In genomic region chr12:6363330-6364036, GRCh38 we compare ENCODE assay signal across 8 cellular contexts. TPM values are rescaled to one million over a fixed set of nuclear protein-coding genes. Genes with fewer than 3 reads are reported as not detected.
DNase-seq lines count a peak whose midpoint lies in the region; ATAC-seq and TF ChIP-seq lines count a peak whose summit lies in the region.

No MANE protein-coding gene starts in this region.

- H3K9ac ChIP-seq in subcutaneous abdominal adipose tissue (ENCODE audit: low read length in 5 of 5): peak overlapping the region; percentile 19 to 88 (median 78)

- no peaks in the 10 kb centered on the region for H3K27me3 ChIP-seq in subcutaneous abdominal adipose tissue (ENCODE audit: control insufficient read depth in 5 of 5, insufficient read depth in 4 of 5, low read length in 5 of 5)

- POLR2A ChIA-PET in naive thymus-derived CD8-positive, alpha-beta T cell (lab: Charles Lee): interaction anchor here (0.6 to 15.2 kb wide), 17 partner anchors 8 to 488 kb away, joined by 3 to 358 read pairs (median 4); partner anchors contain the start of genes GAPDH, MRPL51, TNFRSF1A and USP5

- no peaks in the 10 kb centered on the region for H3K36me3 Mint-ChIP-seq in naive thymus-derived CD8-positive, alpha-beta T cell

- peaks cover 0 to 33% (median 18%) of the 10 kb centered on the region in 5 donors for H3K4me1 ChIP-seq in subcutaneous abdominal adipose tissue (ENCODE audit: control insufficient read depth in 5 of 5, insufficient read depth in 5 of 5, low read length in 5 of 5)

- peak overlapping the region; percentile 70 for H3K27ac ChIP-seq in subcutaneous abdominal adipose tissue (ENCODE audit: low read depth, low read length)

- ATAC-seq in naive thymus-derived CD8-positive, alpha-beta T cell: peak; percentile 79 to 81

- H3K9me3 Mint-ChIP-seq in naive thymus-derived CD8-positive, alpha-beta T cell: no peaks in the 10 kb centered on the region

- no peaks in the 10 kb centered on the region for H3K36me3 ChIP-seq in subcutaneous abdominal adipose tissue (ENCODE audit: control insufficient read depth in 5 of 5, insufficient read depth in 5 of 5, low read length in 5 of 5)

- DNase-seq in Daoy (ENCODE audit: low read depth) (peak; percentile 27), NCI-H82 (lab: John Stamatoyannopoulos, UW) (peak; percentile 87), erythroblast (lab: John Stamatoyannopoulos, UW) (peak; percentile 55 to 79), mesenteric fat pad (ENCODE audit: low spot score) (no peak), SIG-M5 treated with dmso at 0.1 percent for 504 hours (lab: John Stamatoyannopoulos, UW; ENCODE audit: unreplicated experiment) (no peak)
- DNase-seq in activated T-cell treated with anti-CD3 and anti-CD28 coated beads, Interleukin-2, amount 50 U/mL, for 1 hour: peak; percentile 75
- peak in 9 of 10 donors; percentile 37 to 77 (median 62) for DNase-seq in naive thymus-derived CD8-positive, alpha-beta T cell

- peak; percentile 24 for TF ChIP-seq POLR2A in erythroblast (IDR thresholded peaks at IDR 0.05; ENCODE audit: low read length)

- peak overlapping the region; percentile 66 to 92 (median 84) for H3K4me3 Mint-ChIP-seq in naive thymus-derived CD8-positive, alpha-beta T cell

- peak overlapping the region in 9 of 10 donors; percentile 80 to 92 (median 84) for H3K27ac Mint-ChIP-seq in naive thymus-derived CD8-positive, alpha-beta T cell

- H3K4me1 Mint-ChIP-seq in naive thymus-derived CD8-positive, alpha-beta T cell: peaks cover 20 to 51% (median 46%) of the 10 kb centered on the region in 4 donors

- peak overlapping the region in 4 of 5 donors; percentile 61 to 84 (median 80) for H3K4me3 ChIP-seq in subcutaneous abdominal adipose tissue (ENCODE audit: low read depth in 1 of 5, low read length in 5 of 5)

- H3K9me3 ChIP-seq in subcutaneous abdominal adipose tissue (ENCODE audit: control insufficient read depth in 5 of 5, low read length in 5 of 5): no peaks in the 10 kb centered on the region

- peaks cover 0 to 2% (median 0%) of the 10 kb centered on the region in 5 donors for H3K27me3 Mint-ChIP-seq in naive thymus-derived CD8-positive, alpha-beta T cell

RNA-seq across cellular contexts. Expression of gene SCNN1A, which starts 11.9 kb away (rescaled TPM):
- 0.23 TPM in 1 of 2 replicates, not detected in the other for total RNA-seq in Daoy (2014; rRNA removed; shearing (Covaris generic))
- total RNA-seq in naive thymus-derived CD8-positive, alpha-beta T cell: 1 to 10 TPM; 4.0 to 4.7 TPM
- under 1 TPM; 0.06 to 0.65 (median 0.23) TPM for polyA plus RNA-seq in naive thymus-derived CD8-positive, alpha-beta T cell
- 3.3 TPM for total RNA-seq in mesenteric fat pad

RNA-seq across cellular contexts. Expression of gene LTBR, which starts 20.5 kb away (rescaled TPM):
- total RNA-seq in Daoy (2014; rRNA removed; shearing (Covaris generic)): 29.8 and 49.0 TPM in 2 replicates
- under 1 TPM; 0.91 to 0.93 TPM for total RNA-seq in naive thymus-derived CD8-positive, alpha-beta T cell
- under 1 TPM in 1 of 3 donors, not detected in 2; 0.23 TPM for polyA plus RNA-seq in naive thymus-derived CD8-positive, alpha-beta T cell
- 161 TPM for total RNA-seq in mesenteric fat pad

RNA-seq across cellular contexts. Expression of gene TNFRSF1A, which starts 21.6 kb away (rescaled TPM):
- total RNA-seq in Daoy (2014; rRNA removed; shearing (Covaris generic)): 111 and 125 TPM in 2 replicates
- 10 to 100 TPM; 91.7 to 97.6 TPM for total RNA-seq in naive thymus-derived CD8-positive, alpha-beta T cell
- 10 to 100 TPM; 19.5 to 43.7 (median 31.1) TPM for polyA plus RNA-seq in naive thymus-derived CD8-positive, alpha-beta T cell
- 264 TPM for total RNA-seq in mesenteric fat pad

RNA-seq across cellular contexts. Expression of gene PLEKHG6, which starts 53.0 kb away (rescaled TPM):
- total RNA-seq in Daoy (2014; rRNA removed; shearing (Covaris generic)): 0.15 TPM in 1 of 2 replicates, not detected in the other
- total RNA-seq in naive thymus-derived CD8-positive, alpha-beta T cell: not detected
- polyA plus RNA-seq in naive thymus-derived CD8-positive, alpha-beta T cell: under 1 TPM; 0.14 to 0.17 (median 0.15) TPM
- 52.2 TPM for total RNA-seq in mesenteric fat pad

Comparison
In these comparisons a context has a peak if more than half of its experiments do, and no peak if none do; other contexts are left out.
1. DNase-seq: peak in Daoy (single experiment), NCI-H82 (single experiment), activated T-cell treated with anti-CD3 and anti-CD28 coated beads, Interleukin-2, amount 50 U/mL, for 1 hour (single experiment), erythroblast (2 of 2) and naive thymus-derived CD8-positive, alpha-beta T cell (9 of 10); none in mesenteric fat pad (single experiment) and SIG-M5 treated with dmso at 0.1 percent for 504 hours (single experiment).
2. RNA of gene LTBR, which starts 20.5 kb away (total RNA-seq): 161 TPM in mesenteric fat pad (single experiment) and 29.8 to 49.0 TPM in Daoy; 0.91 to 0.93 TPM in naive thymus-derived CD8-positive, alpha-beta T cell; every median in the first group is over 10 times any median in the second.